Comparison of ENCODE assay signal across 9 cellular contexts in genomic region chr16:81996664-81997529, GRCh38. TPM values are rescaled to one million over a fixed set of nuclear protein-coding genes. Genes with fewer than 3 reads are reported as not detected.
DNase-seq lines count a peak whose midpoint lies in the region; ATAC-seq and TF ChIP-seq lines count a peak whose summit lies in the region.
"Had no signal": no experiment of that assay in that cellular context is flagged by ENCODE, and none has a peak within 500 bp of the region (broad histone marks: within the 10 kb centered on the region; RNA-seq: fewer than 3 reads in every experiment).

No MANE protein-coding gene starts in this region.

- peaks cover 4% of the 10 kb centered on the region for H3K4me1 ChIP-seq in psoas muscle
- H3K4me1 ChIP-seq in naive thymus-derived CD4-positive, alpha-beta T cell (ENCODE audit: control insufficient read depth in 2 of 2, insufficient read depth in 2 of 2, low read length in 2 of 2) = no peaks in the 10 kb centered on the region

- H3K27ac Mint-ChIP-seq in MCF 10A (ENCODE audit: low read depth, unreplicated experiment) = peak overlapping the region; percentile 31
- H3K27ac Mint-ChIP-seq in naive thymus-derived CD4-positive, alpha-beta T cell = no peak overlapping the region

- H3K27me3 ChIP-seq in psoas muscle (ENCODE audit: insufficient read depth in 3 of 3, low read length in 2 of 3) = no peaks in the 10 kb centered on the region
- H3K27me3 ChIP-seq in naive thymus-derived CD4-positive, alpha-beta T cell (ENCODE audit: control insufficient read depth in 2 of 2, insufficient read depth in 2 of 2, low read length in 2 of 2) = no peaks in the 10 kb centered on the region

- no peaks in the 10 kb centered on the region for H3K27me3 Mint-ChIP-seq in MCF 10A (ENCODE audit: insufficient read depth, unreplicated experiment)
- no peaks in the 10 kb centered on the region for H3K27me3 Mint-ChIP-seq in naive thymus-derived CD4-positive, alpha-beta T cell

- ATAC-seq in psoas muscle = no peak
- no peak for ATAC-seq in naive thymus-derived CD4-positive, alpha-beta T cell

- intact Hi-C loops in MCF 10A (cut with micrococcal nuclease) = loop anchor here (1.0 to 2.0 kb wide), 2 partner anchors 56 to 107 kb away; no protein-coding TSS in a partner anchor
- intact Hi-C loops in psoas muscle (cut with DNase I) = no loop called here
- intact Hi-C loops in naive thymus-derived CD4-positive, alpha-beta T cell (cut with micrococcal nuclease) = no loop called here

- H3K36me3 Mint-ChIP-seq in MCF 10A (ENCODE audit: insufficient read depth, unreplicated experiment) = peaks cover 16% of the 10 kb centered on the region
- peaks cover 8 to 44% (median 21%) of the 10 kb centered on the region in 5 donors for H3K36me3 Mint-ChIP-seq in naive thymus-derived CD4-positive, alpha-beta T cell

- 53 to 56% (median 55%) methylated on average over 11 of the region's 11 CpGs for WGBS in psoas muscle, 3 donors

- H3K9me3 Mint-ChIP-seq in MCF 10A (ENCODE audit: unreplicated experiment) = no peaks in the 10 kb centered on the region
- peaks cover 0 to 2% (median 0%) of the 10 kb centered on the region in 11 donors for H3K9me3 Mint-ChIP-seq in naive thymus-derived CD4-positive, alpha-beta T cell

- DNase-seq in AG09319 (ENCODE audit: extremely low read depth, low read depth) (no peak), Kasumi-1 (lab: John Stamatoyannopoulos, UW) (peak; percentile 36 to 52), MCF 10A (ENCODE audit: unreplicated experiment) (peak; percentile 84), lung microvascular endothelial cell (ENCODE audit: low read depth in 2 of 2) (peak; percentile 81 to 90), psoas muscle (no peak), erythroblast (lab: John Stamatoyannopoulos, UW) (no peak), NCI-H2029 (lab: John Stamatoyannopoulos, UW) (no peak)
- DNase-seq in naive thymus-derived CD4-positive, alpha-beta T cell = no peak

- no peak overlapping the region for H3K4me3 Mint-ChIP-seq in MCF 10A (ENCODE audit: unreplicated experiment)
- no peak overlapping the region for H3K4me3 Mint-ChIP-seq in naive thymus-derived CD4-positive, alpha-beta T cell

- H3K4me3 ChIP-seq in psoas muscle = no peak overlapping the region
- H3K4me3 ChIP-seq in naive thymus-derived CD4-positive, alpha-beta T cell (ENCODE audit: low read length) = no peak overlapping the region

- CTCF ChIA-PET in MCF 10A (lab: Yijun Ruan, JAX) = interaction anchor here (0.5 to 3.2 kb wide), 20 partner anchors 10 to 655 kb away, joined by 3 to 31 read pairs (median 4); partner anchors contain the start of gene SDR42E1
- CTCF ChIA-PET in naive thymus-derived CD4-positive, alpha-beta T cell (lab: Charles Lee) = no interaction called here

- TF ChIP-seq POLR2A in erythroblast (IDR thresholded peaks at IDR 0.05; ENCODE audit: low read length) = no peak

- BruUV-seq in MCF 10A (replicated peaks; lab: Mats Ljungman, UMichigan) = no TSS peak

- no peaks in the 10 kb centered on the region for H3K9me3 ChIP-seq in psoas muscle
- H3K9me3 ChIP-seq in naive thymus-derived CD4-positive, alpha-beta T cell (ENCODE audit: control insufficient read depth in 2 of 3, low read length in 3 of 3) = no peaks in the 10 kb centered on the region

- TF ChIP-seq CTCF in AG09319 (IDR thresholded peaks at IDR 0.05; ENCODE audit: low read depth, low read length) (peak; percentile 47), MCF 10A (IDR thresholded peaks at IDR 0.05; ENCODE audit: unreplicated experiment) (peak; percentile 44), psoas muscle (IDR thresholded peaks at IDR 0.05) (no peak)

- H3K4me1 Mint-ChIP-seq in MCF 10A (ENCODE audit: insufficient read depth, unreplicated experiment) = peaks cover 25% of the 10 kb centered on the region
- peaks cover 0 to 24% (median 1%) of the 10 kb centered on the region in 7 donors for H3K4me1 Mint-ChIP-seq in naive thymus-derived CD4-positive, alpha-beta T cell

- no peaks in the 10 kb centered on the region for H3K36me3 ChIP-seq in psoas muscle (ENCODE audit: insufficient read depth in 1 of 2, low read depth in 1 of 2)
- H3K36me3 ChIP-seq in naive thymus-derived CD4-positive, alpha-beta T cell (ENCODE audit: control insufficient read depth in 2 of 3, insufficient read depth in 3 of 3, low read length in 3 of 3) = peaks cover 4 to 48% (median 8%) of the 10 kb centered on the region in 3 experiments

- H3K27ac ChIP-seq in psoas muscle = no peak overlapping the region
- H3K27ac ChIP-seq in naive thymus-derived CD4-positive, alpha-beta T cell (ENCODE audit: low read depth, low read length) = no peak overlapping the region

- POLR2A ChIA-PET in MCF 10A (lab: Yijun Ruan, JAX) = interaction anchor here (1.1 to 2.3 kb wide), 5 partner anchors 11 to 173 kb away, joined by 3 to 10 read pairs (median 4); partner anchors contain the start of genes MPHOSPH6 and SDR42E1
- POLR2A ChIA-PET in naive thymus-derived CD4-positive, alpha-beta T cell (lab: Charles Lee) = no interaction called here

RNA-seq across cellular contexts. Expression of gene SDR42E1, which starts 14.4 kb away (rescaled TPM):
- 7.8 and 8.4 TPM in 2 replicates for total RNA-seq in MCF 10A (2022)
- 3.7 and 4.2 TPM in 2 replicates for total RNA-seq in lung microvascular endothelial cell
- under 1 TPM in 2 of 4 donors, not detected in 2; 0.02 to 0.04 TPM for total RNA-seq in psoas muscle
- polyA plus RNA-seq in psoas muscle = under 1 TPM in 2 of 3 donors, not detected in 1; 0.01 to 0.03 TPM
- total RNA-seq in naive thymus-derived CD4-positive, alpha-beta T cell = 10 to 100 TPM in 1 of 5 experiments, 1 to 10 TPM in 4; 4.1 to 12.1 (median 8.2) TPM
- polyA plus RNA-seq in naive thymus-derived CD4-positive, alpha-beta T cell = 1 to 10 TPM; 2.2 to 4.6 TPM

RNA-seq across cellular contexts. Expression of gene HSD17B2, which starts 38.2 kb away (rescaled TPM):
- total RNA-seq in MCF 10A (2022) (0.93 and 2.1 TPM in 2 replicates), lung microvascular endothelial cell (155 and 398 TPM in 2 replicates), psoas muscle (not detected)
- under 1 TPM in 2 of 3 donors, not detected in 1; 0.16 to 0.19 TPM for polyA plus RNA-seq in psoas muscle
- not detected for total RNA-seq in naive thymus-derived CD4-positive, alpha-beta T cell
- polyA plus RNA-seq in naive thymus-derived CD4-positive, alpha-beta T cell = not detected
- total RNA-seq: activated CD8-positive, alpha-beta memory T cell treated with anti-CD3 and anti-CD28 coated beads for 36 hours had no signal

Comparison
In these comparisons a context has a peak if more than half of its experiments do, and no peak if none do; other contexts are left out.
1. DNase-seq: peak in Kasumi-1 (2 of 2), MCF 10A (single experiment) and lung microvascular endothelial cell (2 of 2); none in AG09319 (single experiment), psoas muscle (0 of 2), erythroblast (0 of 2), naive thymus-derived CD4-positive, alpha-beta T cell (0 of 9) and NCI-H2029 (single experiment).
2. RNA of gene HSD17B2, which starts 38.2 kb away (total RNA-seq): 155 to 398 TPM in lung microvascular endothelial cell; 0.93 to 2.1 TPM in MCF 10A, not detected in psoas muscle and not detected in naive thymus-derived CD4-positive, alpha-beta T cell; every median in the first group is over 10 times any median in the second.